2 cellular contexts compared by ENCODE assay signal in the genomic region with DNA sequence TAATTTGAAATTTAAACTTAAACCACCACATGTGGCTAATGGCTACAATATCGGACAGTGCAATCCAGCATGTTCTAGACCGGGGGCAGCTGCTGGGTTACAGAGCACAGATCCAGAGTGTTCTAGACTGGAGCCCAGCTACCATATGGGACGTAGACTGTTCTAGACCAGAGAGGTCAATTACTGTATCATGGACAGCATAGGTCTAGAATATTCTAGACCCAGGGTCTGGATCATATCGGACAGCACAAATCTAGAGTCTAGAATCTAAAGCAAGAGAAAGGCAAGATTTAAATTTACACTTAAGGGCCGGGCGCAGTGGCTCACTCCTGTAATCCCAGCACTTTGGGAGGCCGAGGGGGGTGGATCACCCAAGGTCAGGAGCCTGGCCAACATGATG.
TF ChIP-seq lines count a peak whose summit lies in the region.

No MANE protein-coding gene starts in this region.

TF ChIP-seq in HEK293, 187 proteins besides CTCF, POLR2A, EP300 and RAD21 (continued from another document):
- TF ChIP-seq, protein P1, sequence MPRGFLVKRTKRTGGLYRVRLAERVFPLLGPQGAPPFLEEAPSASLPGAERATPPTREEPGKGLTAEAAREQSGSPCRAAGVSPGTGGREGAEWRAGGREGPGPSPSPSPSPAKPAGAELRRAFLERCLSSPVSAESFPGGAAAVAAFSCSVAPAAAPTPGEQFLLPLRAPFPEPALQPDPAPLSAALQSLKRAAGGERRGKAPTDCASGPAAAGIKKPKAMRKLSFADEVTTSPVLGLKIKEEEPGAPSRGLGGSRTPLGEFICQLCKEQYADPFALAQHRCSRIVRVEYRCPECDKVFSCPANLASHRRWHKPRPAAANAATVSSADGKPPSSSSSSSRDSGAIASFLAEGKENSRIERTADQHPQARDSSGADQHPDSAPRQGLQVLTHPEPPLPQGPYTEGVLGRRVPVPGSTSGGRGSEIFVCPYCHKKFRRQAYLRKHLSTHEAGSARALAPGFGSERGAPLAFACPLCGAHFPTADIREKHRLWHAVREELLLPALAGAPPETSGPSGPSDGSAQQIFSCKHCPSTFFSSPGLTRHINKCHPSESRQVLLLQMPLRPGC (tag by site-specific recombination; IDR thresholded peaks at IDR 0.05), result no peak
- no peak for TF ChIP-seq ZNF664 (tag by site-specific recombination; IDR thresholded peaks at IDR 0.05)
- TF ChIP-seq KLF10 (tag by site-specific recombination; IDR thresholded peaks at IDR 0.05), result no peak

TF ChIP-seq in K562, 482 proteins besides CTCF, POLR2A, EP300 and RAD21 (continued from another document):
- TF ChIP-seq, protein P2, sequence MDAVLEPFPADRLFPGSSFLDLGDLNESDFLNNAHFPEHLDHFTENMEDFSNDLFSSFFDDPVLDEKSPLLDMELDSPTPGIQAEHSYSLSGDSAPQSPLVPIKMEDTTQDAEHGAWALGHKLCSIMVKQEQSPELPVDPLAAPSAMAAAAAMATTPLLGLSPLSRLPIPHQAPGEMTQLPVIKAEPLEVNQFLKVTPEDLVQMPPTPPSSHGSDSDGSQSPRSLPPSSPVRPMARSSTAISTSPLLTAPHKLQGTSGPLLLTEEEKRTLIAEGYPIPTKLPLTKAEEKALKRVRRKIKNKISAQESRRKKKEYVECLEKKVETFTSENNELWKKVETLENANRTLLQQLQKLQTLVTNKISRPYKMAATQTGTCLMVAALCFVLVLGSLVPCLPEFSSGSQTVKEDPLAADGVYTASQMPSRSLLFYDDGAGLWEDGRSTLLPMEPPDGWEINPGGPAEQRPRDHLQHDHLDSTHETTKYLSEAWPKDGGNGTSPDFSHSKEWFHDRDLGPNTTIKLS (IDR thresholded peaks at IDR 0.05; ENCODE audit: borderline replicate concordance, low read depth), result peak; percentile 61; the same call in 1 of the 2 replicates
- TF ChIP-seq, protein P3, sequence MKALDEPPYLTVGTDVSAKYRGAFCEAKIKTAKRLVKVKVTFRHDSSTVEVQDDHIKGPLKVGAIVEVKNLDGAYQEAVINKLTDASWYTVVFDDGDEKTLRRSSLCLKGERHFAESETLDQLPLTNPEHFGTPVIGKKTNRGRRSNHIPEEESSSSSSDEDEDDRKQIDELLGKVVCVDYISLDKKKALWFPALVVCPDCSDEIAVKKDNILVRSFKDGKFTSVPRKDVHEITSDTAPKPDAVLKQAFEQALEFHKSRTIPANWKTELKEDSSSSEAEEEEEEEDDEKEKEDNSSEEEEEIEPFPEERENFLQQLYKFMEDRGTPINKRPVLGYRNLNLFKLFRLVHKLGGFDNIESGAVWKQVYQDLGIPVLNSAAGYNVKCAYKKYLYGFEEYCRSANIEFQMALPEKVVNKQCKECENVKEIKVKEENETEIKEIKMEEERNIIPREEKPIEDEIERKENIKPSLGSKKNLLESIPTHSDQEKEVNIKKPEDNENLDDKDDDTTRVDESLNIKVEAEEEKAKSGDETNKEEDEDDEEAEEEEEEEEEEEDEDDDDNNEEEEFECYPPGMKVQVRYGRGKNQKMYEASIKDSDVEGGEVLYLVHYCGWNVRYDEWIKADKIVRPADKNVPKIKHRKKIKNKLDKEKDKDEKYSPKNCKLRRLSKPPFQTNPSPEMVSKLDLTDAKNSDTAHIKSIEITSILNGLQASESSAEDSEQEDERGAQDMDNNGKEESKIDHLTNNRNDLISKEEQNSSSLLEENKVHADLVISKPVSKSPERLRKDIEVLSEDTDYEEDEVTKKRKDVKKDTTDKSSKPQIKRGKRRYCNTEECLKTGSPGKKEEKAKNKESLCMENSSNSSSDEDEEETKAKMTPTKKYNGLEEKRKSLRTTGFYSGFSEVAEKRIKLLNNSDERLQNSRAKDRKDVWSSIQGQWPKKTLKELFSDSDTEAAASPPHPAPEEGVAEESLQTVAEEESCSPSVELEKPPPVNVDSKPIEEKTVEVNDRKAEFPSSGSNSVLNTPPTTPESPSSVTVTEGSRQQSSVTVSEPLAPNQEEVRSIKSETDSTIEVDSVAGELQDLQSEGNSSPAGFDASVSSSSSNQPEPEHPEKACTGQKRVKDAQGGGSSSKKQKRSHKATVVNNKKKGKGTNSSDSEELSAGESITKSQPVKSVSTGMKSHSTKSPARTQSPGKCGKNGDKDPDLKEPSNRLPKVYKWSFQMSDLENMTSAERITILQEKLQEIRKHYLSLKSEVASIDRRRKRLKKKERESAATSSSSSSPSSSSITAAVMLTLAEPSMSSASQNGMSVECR (CRISPR knock-in tag; IDR thresholded peaks at IDR 0.05), result no peak
